8 cellular contexts compared by ENCODE assay signal in genomic region chr20:3173582-3174441, GRCh38. TPM values are rescaled to one million over a fixed set of nuclear protein-coding genes. Genes with fewer than 3 reads are reported as not detected.
DNase-seq lines count a peak whose midpoint lies in the region; ATAC-seq, FAIRE-seq and TF ChIP-seq lines count a peak whose summit lies in the region.

No MANE protein-coding gene starts in this region.

- no peaks in the 10 kb centered on the region for H3K9me3 ChIP-seq in kidney (ENCODE audit: control insufficient read depth in 1 of 2, low read length in 2 of 2)

- TF ChIP-seq CTCF in 22Rv1 (IDR thresholded peaks at IDR 0.05) (peak; percentile 17), kidney (IDR thresholded peaks at IDR 0.05; ENCODE audit: borderline replicate concordance, extremely low read depth, insufficient read depth) (no peak)

- H3K4me3 ChIP-seq in kidney (ENCODE audit: low read length in 2 of 2) = peak overlapping the region; percentile 74 to 89

- DNase-seq in GM18507 (ENCODE audit: extremely low spot score, insufficient read length, low read depth) (peak; percentile 99), NCI-H2227 (lab: John Stamatoyannopoulos, UW; ENCODE audit: unreplicated experiment) (peak; percentile 96), cerebellar cortex (ENCODE audit: low spot score) (peak; percentile 85), kidney (peak; percentile 95)
- peak; percentile 89 for DNase-seq in activated CD4-positive, CD25-positive, alpha-beta regulatory T cell treated with anti-CD3 and anti-CD28 coated beads, Interleukin-2, amount 50 U/mL, for 72 hours
- DNase-seq in stimulated activated CD4-positive, alpha-beta T cell treated with anti-CD3 and anti-CD28 coated beads, Interleukin-15, amount 100 ng/mL, for 1 hour (ENCODE audit: low read depth in 1 of 2, low spot score in 1 of 2) = peak; percentile 88 to 91

- ATAC-seq in HG03066 (IDR thresholded peaks at IDR 0.05; ENCODE audit: low read depth, unreplicated experiment) = peak; percentile 81

- no peaks in the 10 kb centered on the region for H3K36me3 ChIP-seq in kidney (ENCODE audit: control insufficient read depth in 1 of 2, insufficient read depth in 2 of 2, low read length in 2 of 2)

- peak overlapping the region; percentile 73 to 86 for H3K9ac ChIP-seq in kidney (ENCODE audit: low read length in 2 of 2)

- intact Hi-C loops in kidney (cut with DNase I) = no loop called here

- peak; percentile 82 for FAIRE-seq in GM18507 (lab: Jason Lieb, UNC)
- FAIRE-seq in kidney (lab: Jason Lieb, UNC) = no peak

- H3K4me1 ChIP-seq in kidney (ENCODE audit: control insufficient read depth in 1 of 2, insufficient read depth in 1 of 2, low read depth in 1 of 2, low read length in 2 of 2) = peaks cover 10 to 15% of the 10 kb centered on the region in 2 donors

- H3K27ac ChIP-seq in 22Rv1 = no peak overlapping the region
- peak overlapping the region; percentile 62 to 89 for H3K27ac ChIP-seq in kidney (ENCODE audit: low read depth in 2 of 2, low read length in 2 of 2)

RNA-seq across cellular contexts. Expression of gene LZTS3, which starts 0.5 kb away (rescaled TPM):
- total RNA-seq in kidney = 20.0 TPM
- 23.0 TPM for polyA plus RNA-seq in kidney (ENCODE audit: insufficient read depth, low read depth, low replicate concordance)

RNA-seq across cellular contexts. Expression of gene FASTKD5, which starts 14.1 kb away (rescaled TPM):
- total RNA-seq in kidney = 15.8 TPM
- polyA plus RNA-seq in kidney (ENCODE audit: insufficient read depth, low read depth, low replicate concordance) = 17.3 TPM

RNA-seq across cellular contexts. Expression of gene UBOX5, which starts 14.1 kb away (rescaled TPM):
- total RNA-seq in kidney = 7.2 TPM
- polyA plus RNA-seq in kidney (ENCODE audit: insufficient read depth, low read depth, low replicate concordance) = 5.6 TPM

RNA-seq across cellular contexts. Expression of gene DDRGK1, which starts 30.7 kb away (rescaled TPM):
- 81.8 TPM for total RNA-seq in kidney
- 92.5 TPM for polyA plus RNA-seq in kidney (ENCODE audit: insufficient read depth, low read depth, low replicate concordance)

RNA-seq across cellular contexts. Expression of gene ITPA, which starts 35.5 kb away (rescaled TPM):
- total RNA-seq in kidney = 59.7 TPM
- polyA plus RNA-seq in kidney (ENCODE audit: insufficient read depth, low read depth, low replicate concordance) = 81.1 TPM
